8 cellular contexts compared by ENCODE assay signal in the genomic region with DNA sequence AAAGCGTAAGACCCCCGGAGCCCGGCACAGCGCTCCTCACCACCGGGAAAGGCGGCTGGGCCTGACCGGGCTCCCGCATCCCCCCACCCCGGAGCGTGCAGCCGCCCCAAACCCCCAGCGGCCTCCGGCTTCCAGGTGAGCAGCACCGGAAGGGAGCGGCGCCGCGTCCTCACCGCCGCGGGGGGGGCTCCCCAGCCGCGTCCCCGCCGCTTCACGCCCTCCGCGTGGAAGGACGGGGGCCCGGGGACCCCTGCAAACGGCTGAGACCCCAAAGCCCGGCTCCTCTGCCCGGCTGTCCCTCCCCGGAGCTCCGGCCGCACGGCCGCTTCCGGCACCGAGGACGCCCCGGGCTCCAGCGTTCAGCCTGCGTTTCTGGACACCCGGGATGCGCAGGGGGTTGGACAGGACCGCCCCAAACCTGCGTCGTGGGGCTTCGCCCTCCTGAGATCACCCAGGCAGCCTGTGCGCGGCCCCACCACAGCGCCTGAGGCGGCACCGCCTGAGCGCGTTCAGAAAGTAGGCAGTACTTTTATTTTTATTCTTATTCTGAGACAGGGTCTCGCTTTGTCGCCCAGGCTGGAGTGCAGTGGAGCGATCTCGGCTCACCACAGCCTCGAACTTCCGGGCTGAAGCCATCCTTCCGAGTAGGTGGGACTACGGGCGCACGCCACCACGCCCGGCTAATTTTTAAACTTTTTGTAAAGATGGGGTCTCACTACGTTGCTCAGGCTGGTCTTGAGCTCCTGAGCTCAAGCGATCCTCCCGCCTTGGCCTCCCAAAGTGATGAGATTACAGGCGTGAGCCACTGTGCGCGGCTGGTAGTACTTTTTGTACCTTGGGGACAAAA. TPM values are rescaled to one million over a fixed set of nuclear protein-coding genes. Genes with fewer than 3 reads are reported as not detected.
DNase-seq lines count a peak whose midpoint lies in the region; ATAC-seq and TF ChIP-seq lines count a peak whose summit lies in the region.

No MANE protein-coding gene starts in this region.

- H3K4me1 Mint-ChIP-seq in effector memory CD8-positive, alpha-beta T cell (ENCODE audit: low read depth in 2 of 2): peaks cover 37 to 41% of the 10 kb centered on the region in 2 donors

- H3K27me3 ChIP-seq in HAP-1 (ENCODE audit: low read depth) (no peaks in the 10 kb centered on the region), upper lobe of left lung (no peaks in the 10 kb centered on the region)

- H3K27ac ChIP-seq in upper lobe of left lung: peak overlapping the region; percentile 90 to 92 (median 91)

- no peaks in the 10 kb centered on the region for H3K9me3 Mint-ChIP-seq in effector memory CD8-positive, alpha-beta T cell

- intact Hi-C loops in mucosa of descending colon (cut with DNase I, micrococcal nuclease): no loop called here

- ATAC-seq in effector memory CD8-positive, alpha-beta T cell (replicated peaks): peak; percentile 55
- ATAC-seq in mucosa of descending colon: peak; percentile 88
- ATAC-seq in upper lobe of left lung (ENCODE audit: low FRiP score in 2 of 2): peak; percentile 86 to 90

- H3K9me3 ChIP-seq in HAP-1: no peaks in the 10 kb centered on the region
- H3K9me3 ChIP-seq in mucosa of descending colon: no peaks in the 10 kb centered on the region
- H3K9me3 ChIP-seq in upper lobe of left lung: no peaks in the 10 kb centered on the region

- no peak overlapping the region for H3K27ac Mint-ChIP-seq in effector memory CD8-positive, alpha-beta T cell

- TF ChIP-seq CTCF in LNCaP clone FGC (IDR thresholded peaks at IDR 0.05; ENCODE audit: control insufficient read depth, extremely low read depth, insufficient read depth) (no peak), mucosa of descending colon (IDR thresholded peaks at IDR 0.05) (no peak), upper lobe of left lung (IDR thresholded peaks at IDR 0.05) (peak in 1 of 6 experiments; percentile 19)

- no peaks in the 10 kb centered on the region for H3K36me3 ChIP-seq in HAP-1 (replicated peaks)
- H3K36me3 ChIP-seq in mucosa of descending colon (ENCODE audit: low read depth): no peaks in the 10 kb centered on the region
- H3K36me3 ChIP-seq in upper lobe of left lung: no peaks in the 10 kb centered on the region

- peaks cover 12% of the 10 kb centered on the region for H3K36me3 Mint-ChIP-seq in effector memory CD8-positive, alpha-beta T cell (ENCODE audit: insufficient read depth)

- DNase-seq in DMS153 (lab: John Stamatoyannopoulos, UW): peak; percentile 1
- DNase-seq in DMS153 treated with DMSO at 0.1 percent for 48 hours (lab: John Stamatoyannopoulos, UW; ENCODE audit: unreplicated experiment): no peak
- DNase-seq in HAP-1 (ENCODE audit: low spot score in 2 of 2): peak in 1 of 2 experiments; percentile 67
- DNase-seq in LNCaP clone FGC (ENCODE audit: low read depth): no peak
- DNase-seq in activated CD4-positive, alpha-beta T cell treated with anti-CD3 and anti-CD28 coated beads for 4 hours: peak; percentile 15 to 32
- DNase-seq in effector memory CD8-positive, alpha-beta T cell: peak in 1 of 3 experiments; percentile 18
- peak; percentile 66 to 81 (median 80) for DNase-seq in mucosa of descending colon
- peak; percentile 66 to 92 for DNase-seq in upper lobe of left lung

- H3K4me1 ChIP-seq in HAP-1 (peaks cover 10% of the 10 kb centered on the region), mucosa of descending colon (ENCODE audit: low read depth) (peaks cover 2% of the 10 kb centered on the region), upper lobe of left lung (peaks cover 4 to 31% (median 25%) of the 10 kb centered on the region in 4 donors)

- TF ChIP-seq POLR2A in upper lobe of left lung (IDR thresholded peaks at IDR 0.05): peak in 3 of 4 donors; percentile 57 to 82 (median 63)

- no peak for TF ChIP-seq EP300 in upper lobe of left lung (IDR thresholded peaks at IDR 0.05)

- H3K4me3 Mint-ChIP-seq in effector memory CD8-positive, alpha-beta T cell: peak overlapping the region; percentile 81 to 85

- H3K27me3 Mint-ChIP-seq in effector memory CD8-positive, alpha-beta T cell: peaks cover 52 to 54% of the 10 kb centered on the region in 2 donors

- WGBS in upper lobe of left lung, 2 donors: 10 to 11% methylated on average over 28 to 29 of the region's 75 CpGs

- in situ Hi-C loops in HAP-1 (cut with MboI; ENCODE audit: low sequenced_read_pairs): no loop called here

- H3K4me3 ChIP-seq in HAP-1 (peak overlapping the region; percentile 25), LNCaP clone FGC (ENCODE audit: low read depth, low read length) (peak overlapping the region; percentile 61), mucosa of descending colon (peak overlapping the region; percentile 80), upper lobe of left lung (peak overlapping the region; percentile 64 to 93 (median 72))

RNA-seq across cellular contexts. Expression of a gene that starts 51.6 kb away (rescaled TPM):
- total RNA-seq in mucosa of descending colon (1 to 10 TPM; 2.9 to 7.2 (median 4.1) TPM), upper lobe of left lung (10 to 100 TPM in 1 of 6 donors, 1 to 10 TPM in 3, under 1 TPM in 2; 0.76 to 31.4 (median 2.6) TPM)

Comparison
In these comparisons a context has a peak if more than half of its experiments do, and no peak if none do; other contexts are left out.
1. DNase-seq: peak in DMS153 (single experiment), activated CD4-positive, alpha-beta T cell treated with anti-CD3 and anti-CD28 coated beads for 4 hours (2 of 2), mucosa of descending colon (3 of 3) and upper lobe of left lung (2 of 2); none in DMS153 treated with DMSO at 0.1 percent for 48 hours (single experiment) and LNCaP clone FGC (single experiment).
2. H3K4me3 ChIP-seq: peak in every context shown above with its lines; median percentile 80 in mucosa of descending colon; 72 in upper lobe of left lung; 61 in LNCaP clone FGC; 25 in HAP-1.
3. Peak in every context shown above with its lines, with median percentiles within 50 percentile points of each other: ATAC-seq.